In the genomic region with DNA sequence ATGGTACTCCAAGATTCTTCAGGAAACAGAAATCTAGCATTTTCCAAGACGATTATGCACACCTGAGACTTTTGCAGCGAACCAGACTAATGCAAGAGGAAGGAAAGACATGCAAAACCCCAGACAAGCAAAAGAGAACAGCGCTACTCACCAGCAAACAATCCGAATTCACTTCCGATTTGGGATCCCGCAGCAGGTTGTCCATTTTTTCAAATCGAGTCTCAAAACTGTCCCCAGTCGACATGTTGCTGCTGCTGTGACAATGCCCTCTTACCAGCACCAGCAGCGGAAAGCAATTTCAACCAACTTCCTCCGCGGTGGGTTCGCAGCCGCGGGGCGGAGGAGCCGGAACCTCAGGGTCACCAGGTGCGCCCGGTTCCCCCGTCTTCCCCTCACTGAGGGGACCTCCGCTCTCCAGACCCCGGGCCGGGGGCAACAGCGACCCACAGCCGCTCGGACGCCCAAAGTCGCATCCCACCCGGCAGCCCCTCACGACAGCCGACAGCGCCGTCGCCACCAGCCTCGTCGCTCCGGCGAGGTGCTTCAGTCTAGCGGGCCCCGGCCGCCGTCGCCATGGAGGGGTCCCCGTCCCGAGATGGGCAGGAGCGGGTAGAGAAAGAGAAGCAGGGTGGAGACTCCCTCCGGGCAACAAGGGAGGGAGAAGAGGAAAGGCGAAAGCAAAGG, we compare ENCODE assay signal across 8 cellular contexts. TPM values are rescaled to one million over a fixed set of nuclear protein-coding genes. Genes with fewer than 3 reads are reported as not detected.
DNase-seq lines count a peak whose midpoint lies in the region; ATAC-seq, FAIRE-seq and TF ChIP-seq lines count a peak whose summit lies in the region.

No MANE protein-coding gene starts in this region.

- H3K79me1 ChIP-seq in trophoblast cell (ENCODE audit: low read length): peaks cover 8% of the 10 kb centered on the region

- H4K12ac ChIP-seq in trophoblast cell (ENCODE audit: low read depth, low read length): peak overlapping the region; percentile 76

- H2BK120ac ChIP-seq in trophoblast cell (ENCODE audit: insufficient read depth, low read length, poor library complexity): peak overlapping the region; percentile 50

- peak overlapping the region; percentile 88 for H3K18ac ChIP-seq in trophoblast cell (ENCODE audit: low read length)

- no peaks in the 10 kb centered on the region for H3K27me3 Mint-ChIP-seq in activated naive CD4-positive, alpha-beta T cell treated with anti-CD3 and anti-CD28 coated beads, Interleukin-2, amount 10 ng/mL, durations not matched to agents 7 days and 5 days
- H3K27me3 Mint-ChIP-seq in type B pancreatic cell: no peaks in the 10 kb centered on the region

- H2BK12ac ChIP-seq in trophoblast cell (ENCODE audit: low read length): no peak overlapping the region

- H3K27ac ChIP-seq in SJSA1 (peak overlapping the region; percentile 85), trophoblast cell (ENCODE audit: low read depth, low read length) (peak overlapping the region; percentile 64)

- peak overlapping the region; percentile 79 for H3K4me3 ChIP-seq in BE2C (ENCODE audit: low read depth, low read length)
- peak overlapping the region; percentile 97 for H3K4me3 ChIP-seq in SJSA1
- peak overlapping the region; percentile 94 for H3K4me3 ChIP-seq in trophoblast cell (ENCODE audit: low read depth, low read length)

- peaks cover 13% of the 10 kb centered on the region for H3K79me2 ChIP-seq in trophoblast cell (ENCODE audit: control insufficient read depth, insufficient read depth, low read length, poor library complexity)

- intact Hi-C loops in Right ventricle myocardium inferior (cut with DNase I): no loop called here

- peaks cover 17% of the 10 kb centered on the region for H3K4me1 Mint-ChIP-seq in activated naive CD4-positive, alpha-beta T cell treated with anti-CD3 and anti-CD28 coated beads, Interleukin-2, amount 10 ng/mL, durations not matched to agents 7 days and 5 days
- H3K4me1 Mint-ChIP-seq in type B pancreatic cell (ENCODE audit: unreplicated experiment): peaks cover 9% of the 10 kb centered on the region

- H3K9me3 ChIP-seq in BE2C (no peaks in the 10 kb centered on the region), SJSA1 (replicated peaks) (0 out of 2 replicates have a peak, but pooled peaks cover 2% of the 10 kb centered on the region), trophoblast cell (ENCODE audit: insufficient read depth, low read depth, low read length) (no peaks in the 10 kb centered on the region)

- H3K27me3 ChIP-seq in BE2C (no peaks in the 10 kb centered on the region), SJSA1 (replicated peaks) (no peaks in the 10 kb centered on the region), trophoblast cell (ENCODE audit: insufficient read depth, low read length) (no peaks in the 10 kb centered on the region)

- peak overlapping the region; percentile 6 for H2AK5ac ChIP-seq in trophoblast cell (ENCODE audit: low read length)

- CTCF ChIA-PET in activated naive CD4-positive, alpha-beta T cell treated with anti-CD3 and anti-CD28 coated beads, Interleukin-2, amount 10 ng/mL, durations not matched to agents 7 days and 5 days (lab: Charles Lee): no interaction called here

- FAIRE-seq in GM19239 (lab: Jason Lieb, UNC): peak; percentile 77

- DNase-seq in BE2C (no peak), GM19239 (ENCODE audit: insufficient read length, low spot score) (no peak), SJSA1 (ENCODE audit: low read depth in 1 of 2, low spot score in 2 of 2) (peak in 1 of 2 experiments; percentile 56), Right ventricle myocardium inferior (ENCODE audit: missing footprints) (peak; percentile 79), trophoblast cell (peak; percentile 17 to 48), type B pancreatic cell (ENCODE audit: extremely low spot score, unreplicated experiment) (peak; percentile 72)
- peak; percentile 80 for DNase-seq in activated naive CD4-positive, alpha-beta T cell treated with anti-CD3 and anti-CD28 coated beads, Interleukin-2, amount 10 ng/mL, durations not matched to agents 7 days and 5 days

- H4K91ac ChIP-seq in trophoblast cell (ENCODE audit: low read depth, low read length): peak overlapping the region; percentile 80

- peaks cover 16% of the 10 kb centered on the region for H3K36me3 Mint-ChIP-seq in activated naive CD4-positive, alpha-beta T cell treated with anti-CD3 and anti-CD28 coated beads, Interleukin-2, amount 10 ng/mL, durations not matched to agents 7 days and 5 days
- no peaks in the 10 kb centered on the region for H3K36me3 Mint-ChIP-seq in type B pancreatic cell

- TF ChIP-seq CTCF in BE2C (IDR thresholded peaks at IDR 0.05; ENCODE audit: low read depth, low read length) (no peak), type B pancreatic cell (conservative IDR thresholded peaks at IDR 0.05) (no peak)

- peak overlapping the region; percentile 90 for H4K8ac ChIP-seq in trophoblast cell (ENCODE audit: low read depth, low read length)

- peak overlapping the region; percentile 90 for H3K27ac Mint-ChIP-seq in activated naive CD4-positive, alpha-beta T cell treated with anti-CD3 and anti-CD28 coated beads, Interleukin-2, amount 10 ng/mL, durations not matched to agents 7 days and 5 days
- H3K27ac Mint-ChIP-seq in type B pancreatic cell: peak overlapping the region; percentile 88

- WGBS in trophoblast cell (ENCODE audit: extremely low coverage, insufficient coverage, insufficient read length): no CpG with 5 or more reads among the region's 47 CpGs

- peak overlapping the region; percentile 11 for H2BK5ac ChIP-seq in trophoblast cell (ENCODE audit: low read depth, low read length, poor library complexity)

- H2AFZ ChIP-seq in trophoblast cell (ENCODE audit: insufficient read depth, low read length, poor library complexity): peak overlapping the region; percentile 93

- ATAC-seq in HG03439 (IDR thresholded peaks at IDR 0.05; ENCODE audit: unreplicated experiment): peak; percentile 27
- peak; percentile 5 for ATAC-seq in Right ventricle myocardium inferior

- no peak overlapping the region for H3K23ac ChIP-seq in trophoblast cell (ENCODE audit: low read length)

- peak overlapping the region; percentile 79 for H3K4me2 ChIP-seq in trophoblast cell (ENCODE audit: low read length)

- H3K4me3 Mint-ChIP-seq in activated naive CD4-positive, alpha-beta T cell treated with anti-CD3 and anti-CD28 coated beads, Interleukin-2, amount 10 ng/mL, durations not matched to agents 7 days and 5 days: no peak overlapping the region
- no peak overlapping the region for H3K4me3 Mint-ChIP-seq in type B pancreatic cell

- H3K9me3 Mint-ChIP-seq in activated naive CD4-positive, alpha-beta T cell treated with anti-CD3 and anti-CD28 coated beads, Interleukin-2, amount 10 ng/mL, durations not matched to agents 7 days and 5 days: no peaks in the 10 kb centered on the region
- no peaks in the 10 kb centered on the region for H3K9me3 Mint-ChIP-seq in type B pancreatic cell

- no peaks in the 10 kb centered on the region for H3K4me1 ChIP-seq in BE2C
- peaks cover 19% of the 10 kb centered on the region for H3K4me1 ChIP-seq in SJSA1 (replicated peaks)
- H3K4me1 ChIP-seq in trophoblast cell (ENCODE audit: control insufficient read depth in 1 of 2, insufficient read depth in 2 of 2, low read length in 2 of 2): no peaks in the 10 kb centered on the region

- H3K9ac ChIP-seq in trophoblast cell (ENCODE audit: low read length): peak overlapping the region; percentile 72

- peak overlapping the region; percentile 46 for H3K4ac ChIP-seq in trophoblast cell (ENCODE audit: low read depth, low read length)

- peak overlapping the region; percentile 88 for H3K14ac ChIP-seq in trophoblast cell (ENCODE audit: low read length)

- H3K36me3 ChIP-seq in BE2C (no peaks in the 10 kb centered on the region), SJSA1 (peaks cover 9% of the 10 kb centered on the region), trophoblast cell (ENCODE audit: control insufficient read depth in 1 of 2, insufficient read depth in 2 of 2, low read length in 2 of 2) (no peaks in the 10 kb centered on the region)

RNA-seq across cellular contexts. Expression of a gene that starts 0.8 kb away (rescaled TPM):
- 9.8 TPM for polyA plus RNA-seq in BE2C (2012; ENCODE audit: insufficient read depth, insufficient read length, low read depth)
- total RNA-seq in SJSA1 (2014; rRNA removed; shearing (Covaris generic)): 26.4 and 43.0 TPM in 2 replicates
- total RNA-seq in Right ventricle myocardium inferior (32.8 TPM), type B pancreatic cell (ENCODE audit: low replicate concordance) (36.6 and 42.4 TPM in 2 replicates)
- polyA plus RNA-seq in trophoblast cell (2013): 27.8 and 29.9 TPM in 2 replicates

Comparison
In these comparisons a context has a peak if more than half of its experiments do, and no peak if none do; other contexts are left out.
1. DNase-seq: peak in activated naive CD4-positive, alpha-beta T cell treated with anti-CD3 and anti-CD28 coated beads, Interleukin-2, amount 10 ng/mL, durations not matched to agents 7 days and 5 days (single experiment), Right ventricle myocardium inferior (single experiment), trophoblast cell (2 of 2) and type B pancreatic cell (single experiment); none in BE2C (single experiment) and GM19239 (single experiment).
2. Peak in every context shown above with its lines, with median percentiles within 50 percentile points of each other: H3K4me3 ChIP-seq.